Comparison of ENCODE assay signal across 1 cellular context in genomic region chr6:154705471-154706113, GRCh38.
TF ChIP-seq lines count a peak whose summit lies in the region.

No MANE protein-coding gene starts in this region.

TF ChIP-seq in Ishikawa, 13 proteins besides CTCF, POLR2A, EP300 and RAD21 (continued from another document):
- TF ChIP-seq REST (IDR thresholded peaks at IDR 0.05; ENCODE audit: low read depth) (no peak), TEAD4 (IDR thresholded peaks at IDR 0.05) (no peak), EGR1 (IDR thresholded peaks at IDR 0.05) (no peak), TAF1 (IDR thresholded peaks at IDR 0.05; ENCODE audit: low read depth) (no peak), USF1 (IDR thresholded peaks at IDR 0.05) (no peak)
